9 cellular contexts compared by ENCODE assay signal in genomic region chr4:126071346-126072333, GRCh38.
DNase-seq lines count a peak whose midpoint lies in the region; ATAC-seq and TF ChIP-seq lines count a peak whose summit lies in the region.
"Had no signal": no experiment of that assay in that cellular context is flagged by ENCODE, and none has a peak within 500 bp of the region (broad histone marks: within the 10 kb centered on the region; RNA-seq: fewer than 3 reads in every experiment).

No MANE protein-coding gene starts in this region.

- H3K27ac ChIP-seq in AG04450 (ENCODE audit: low read depth, low read length), result no peak overlapping the region
- H3K27ac ChIP-seq: BLaER1 had no signal

- no peak for ATAC-seq in HG03097 (IDR thresholded peaks at IDR 0.05; ENCODE audit: low FRiP score, unreplicated experiment)
- ATAC-seq in GM19023 (IDR thresholded peaks at IDR 0.05; ENCODE audit: unreplicated experiment), result no peak
- ATAC-seq in T-cell (replicated peaks in 1 of 4), result no peak
- ATAC-seq in HG03025 (IDR thresholded peaks at IDR 0.05; ENCODE audit: low FRiP score, unreplicated experiment), result no peak

- H3K4me3 ChIP-seq in AG04450 (ENCODE audit: low read depth, low read length) (no peak overlapping the region; the same call in 1 of the 2 replicates), astrocyte of the spinal cord (ENCODE audit: low read depth, low read length) (no peak overlapping the region)
- H3K4me3 ChIP-seq: BLaER1 had no signal

- DNase-seq in AG04450 (ENCODE audit: low read depth, low spot score) (peak; percentile 42), NCI-H1105 (lab: John Stamatoyannopoulos, UW) (peak; percentile 66), astrocyte of the spinal cord (ENCODE audit: low read depth, low spot score) (peak; percentile 91), kidney glomerular epithelial cell (lab: John Stamatoyannopoulos, UW) (peak; percentile 73), T-cell (no peak)

- in situ Hi-C loops in astrocyte of the spinal cord (cut with HindIII; ENCODE audit: low sequenced_read_pairs), result no loop called here

- H3K27me3 ChIP-seq in AG04450 (ENCODE audit: control insufficient read depth, insufficient read depth, low read length), result no peaks in the 10 kb centered on the region
- H3K27me3 ChIP-seq: BLaER1 had no signal

- no peak overlapping the region for H3K4me3 Mint-ChIP-seq in T-cell

- no peaks in the 10 kb centered on the region for H3K9me3 ChIP-seq in AG04450 (ENCODE audit: control insufficient read depth, insufficient read depth, low read length)
- H3K9me3 ChIP-seq: BLaER1 had no signal

- POLR2A ChIA-PET in AG04450 (lab: Yijun Ruan, JAX), result no interaction called here
- POLR2A ChIA-PET in T-cell (lab: Charles Lee), result no interaction called here

- peaks cover 4 to 17% (median 15%) of the 10 kb centered on the region in 3 donors for H3K9me3 Mint-ChIP-seq in T-cell

- TF ChIP-seq CTCF in AG04450 (IDR thresholded peaks at IDR 0.05; ENCODE audit: low read depth, low read length) (no peak), astrocyte of the spinal cord (IDR thresholded peaks at IDR 0.05; ENCODE audit: low read depth, low read length) (no peak)

- no peaks in the 10 kb centered on the region for H3K27me3 Mint-ChIP-seq in T-cell

- no peak overlapping the region for H3K27ac Mint-ChIP-seq in T-cell

- no peaks in the 10 kb centered on the region for H3K4me1 Mint-ChIP-seq in T-cell

- no peaks in the 10 kb centered on the region for H3K36me3 Mint-ChIP-seq in T-cell

- CTCF ChIA-PET in AG04450 (lab: Charles Lee), result no interaction called here
- CTCF ChIA-PET in T-cell (lab: Charles Lee), result no interaction called here

Comparison
In these comparisons a context has a peak if more than half of its experiments do, and no peak if none do; other contexts are left out.
1. DNase-seq: peak in AG04450 (single experiment), NCI-H1105 (single experiment), astrocyte of the spinal cord (single experiment) and kidney glomerular epithelial cell (single experiment); none in T-cell (0 of 34).